ENCODE assay signal across 35 cellular contexts in genomic region chr3:129536806-129537205, GRCh38. TPM values are rescaled to one million over a fixed set of nuclear protein-coding genes. Genes with fewer than 3 reads are reported as not detected.
"Had no signal": no experiment of that assay in that cellular context is flagged by ENCODE, and none has a peak within 500 bp of the region (broad histone marks: within the 10 kb centered on the region; RNA-seq: fewer than 3 reads in every experiment).

No MANE protein-coding gene starts in this region.

- H3K27ac ChIP-seq: brain microvascular endothelial cell, Peyer's patch, VCaP had no signal

- H3K27ac Mint-ChIP-seq: activated B cell treated with CpG ODN at 0.5 μM for 24 hours; activated CD4-positive, alpha-beta memory T cell treated with anti-CD3 and anti-CD28 coated beads for 36 hours; activated naive CD8-positive, alpha-beta T cell treated with anti-CD3 and anti-CD28 coated beads for 36 hours; activated T-cell treated with anti-CD3 and anti-CD28 coated beads, Interleukin-2, amount 50 U/mL, for 72 hours; activated T-helper 17 cell treated with anti-CD3 and anti-CD28 coated beads, Interleukin-2, amount 50 U/mL, for 72 hours had no signal

- H3K9me3 ChIP-seq: Peyer's patch had no signal

- H3K9me3 Mint-ChIP-seq: activated B cell treated with CpG ODN at 0.5 μM for 24 hours; activated CD4-positive, alpha-beta memory T cell treated with anti-CD3 and anti-CD28 coated beads for 36 hours; activated naive CD8-positive, alpha-beta T cell treated with anti-CD3 and anti-CD28 coated beads for 36 hours; activated T-helper 17 cell treated with anti-CD3 and anti-CD28 coated beads, Interleukin-2, amount 50 U/mL, for 72 hours had no signal

- DNase-seq: activated B cell treated with CpG ODN at 0.5 μM for 24 hours; activated CD4-positive, alpha-beta memory T cell treated with anti-CD3 and anti-CD28 coated beads for 36 hours; activated CD4-positive, alpha-beta T cell treated with anti-CD3 and anti-CD28 coated beads for 4 hours; activated CD4-positive, alpha-beta T cell treated with anti-CD3 and anti-CD28 coated beads, Interleukin-2, amount 50 U/mL, for 1 hour; activated CD4-positive, CD25-positive, alpha-beta regulatory T cell treated with anti-CD3 and anti-CD28 coated beads, Interleukin-2, amount 50 U/mL, for 72 hours; activated CD8-positive, alpha-beta memory T cell treated with anti-CD3 and anti-CD28 coated beads, Interleukin-2, amount 50 U/mL, for 4 hours; activated effector memory CD4-positive, alpha-beta T cell treated with anti-CD3 and anti-CD28 coated beads, Interleukin-2, amount 50 U/mL, for 16 hours; activated naive CD4-positive, alpha-beta T cell; activated naive CD4-positive, alpha-beta T cell treated with anti-CD3 and anti-CD28 coated beads, Interleukin-2, amount 50 U/mL, for 16 hours; activated naive CD8-positive, alpha-beta T cell treated with anti-CD3 and anti-CD28 coated beads for 36 hours; activated T-cell treated with anti-CD3 and anti-CD28 coated beads, Interleukin-2, amount 50 U/mL, for 72 hours; amniotic stem cell; aorta; brain microvascular endothelial cell; central memory CD4-positive, alpha-beta T cell; KG1; NCI-H1105; NCI-H1417 treated with DMSO at 0.1 percent for 48 hours; NCI-H187 treated with DMSO at 0.1 percent for 48 hours; NCI-H2081; NCI-H2171 treated with DMSO at 0.1 percent for 48 hours; NCI-H226; NCI-H446 treated with DMSO at 0.1 percent for 48 hours; NCI-H82; NK-92 treated with Interleukin-12 subunit alpha and Interleukin-12 subunit beta, amount 100 ng/mL, for 24 hours; PC-3; Peyer's patch; Right ventricle myocardium superior; SW 1271; T-helper 1 cell; T-helper 2 cell; T-helper 9 cell had no signal

- H3K36me3 ChIP-seq: brain microvascular endothelial cell, Peyer's patch had no signal

- H3K27me3 Mint-ChIP-seq: activated B cell treated with CpG ODN at 0.5 μM for 24 hours; activated CD4-positive, alpha-beta memory T cell treated with anti-CD3 and anti-CD28 coated beads for 36 hours; activated naive CD8-positive, alpha-beta T cell treated with anti-CD3 and anti-CD28 coated beads for 36 hours; activated T-helper 17 cell treated with anti-CD3 and anti-CD28 coated beads, Interleukin-2, amount 50 U/mL, for 72 hours had no signal

- H3K4me3 Mint-ChIP-seq: activated B cell treated with CpG ODN at 0.5 μM for 24 hours; activated CD4-positive, alpha-beta memory T cell treated with anti-CD3 and anti-CD28 coated beads for 36 hours; activated naive CD8-positive, alpha-beta T cell treated with anti-CD3 and anti-CD28 coated beads for 36 hours; activated T-cell treated with anti-CD3 and anti-CD28 coated beads, Interleukin-2, amount 50 U/mL, for 72 hours; activated T-helper 17 cell treated with anti-CD3 and anti-CD28 coated beads, Interleukin-2, amount 50 U/mL, for 72 hours had no signal

- H3K27me3 ChIP-seq: brain microvascular endothelial cell, Peyer's patch had no signal

- H3K36me3 Mint-ChIP-seq: activated CD4-positive, alpha-beta memory T cell treated with anti-CD3 and anti-CD28 coated beads for 36 hours; activated naive CD8-positive, alpha-beta T cell treated with anti-CD3 and anti-CD28 coated beads for 36 hours had no signal

- H3K4me3 ChIP-seq: Peyer's patch had no signal

- ATAC-seq: activated T-cell treated with anti-CD3 and anti-CD28 coated beads, Interleukin-2, amount 50 U/mL, for 72 hours; activated T-helper 17 cell treated with anti-CD3 and anti-CD28 coated beads, Interleukin-2, amount 50 U/mL, for 72 hours; PC-3 had no signal

- H3K4me1 Mint-ChIP-seq: activated B cell treated with CpG ODN at 0.5 μM for 24 hours; activated T-helper 17 cell treated with anti-CD3 and anti-CD28 coated beads, Interleukin-2, amount 50 U/mL, for 72 hours had no signal

- H3K4me1 ChIP-seq: Peyer's patch had no signal

RNA-seq across cellular contexts. Expression of gene H1-8, which starts 6.2 kb away (rescaled TPM):
- total RNA-seq: activated B cell treated with CpG ODN at 0.5 μM for 24 hours; activated CD4-positive, alpha-beta memory T cell treated with anti-CD3 and anti-CD28 coated beads for 36 hours; activated naive CD8-positive, alpha-beta T cell treated with anti-CD3 and anti-CD28 coated beads for 36 hours; activated T-cell treated with anti-CD3 and anti-CD28 coated beads, Interleukin-2, amount 50 U/mL, for 72 hours; activated T-helper 17 cell treated with anti-CD3 and anti-CD28 coated beads, Interleukin-2, amount 50 U/mL, for 72 hours; aorta; M059J; PC-3; Peyer's patch; Right ventricle myocardium superior had no signal
- polyA plus RNA-seq: aorta had no signal

RNA-seq across cellular contexts. Expression of gene RHO, which starts 8.4 kb away (rescaled TPM):
- total RNA-seq: activated B cell treated with CpG ODN at 0.5 μM for 24 hours; activated CD4-positive, alpha-beta memory T cell treated with anti-CD3 and anti-CD28 coated beads for 36 hours; activated naive CD8-positive, alpha-beta T cell treated with anti-CD3 and anti-CD28 coated beads for 36 hours; activated T-cell treated with anti-CD3 and anti-CD28 coated beads, Interleukin-2, amount 50 U/mL, for 72 hours; activated T-helper 17 cell treated with anti-CD3 and anti-CD28 coated beads, Interleukin-2, amount 50 U/mL, for 72 hours; PC-3; Peyer's patch; Right ventricle myocardium superior had no signal
- polyA plus RNA-seq: aorta had no signal
